In genomic region chr12:53207042-53207441, GRCh38 we compare ENCODE assay signal across 9 cellular contexts. TPM values are rescaled to one million over a fixed set of nuclear protein-coding genes. Genes with fewer than 3 reads are reported as not detected.
DNase-seq lines count a peak whose midpoint lies in the region; ATAC-seq, FAIRE-seq and TF ChIP-seq lines count a peak whose summit lies in the region.
"Had no signal": no experiment of that assay in that cellular context is flagged by ENCODE, and none has a peak within 500 bp of the region (broad histone marks: within the 10 kb centered on the region; RNA-seq: fewer than 3 reads in every experiment).

TSS of gene ITGB7 (minus strand) at chr12:53207251. CDS start at chr12:53200443, 6,808 bp downstream.

- H3K36me3 ChIP-seq in kidney (ENCODE audit: control insufficient read depth in 1 of 2, insufficient read depth in 2 of 2, low read length in 2 of 2) = peaks cover 0 to 5% of the 10 kb centered on the region in 2 donors

- H3K4me3 ChIP-seq in kidney (ENCODE audit: low read length in 2 of 2) = no peak within 1 kb of the TSS

- H3K9ac ChIP-seq in kidney (ENCODE audit: low read length in 2 of 2) = no peak within 1 kb of the TSS

- H3K4me1 ChIP-seq in kidney (ENCODE audit: control insufficient read depth in 1 of 2, insufficient read depth in 1 of 2, low read depth in 1 of 2, low read length in 2 of 2) = peaks cover 0 to 9% of the 10 kb centered on the region in 2 donors

- intact Hi-C loops in kidney (cut with DNase I) = no loop called here

- ATAC-seq in HG03280 (IDR thresholded peaks at IDR 0.05; ENCODE audit: unreplicated experiment) (peak; percentile 42), HG02840 (IDR thresholded peaks at IDR 0.05; ENCODE audit: low FRiP score, unreplicated experiment) (no peak)

- TF ChIP-seq CTCF in kidney (IDR thresholded peaks at IDR 0.05; ENCODE audit: borderline replicate concordance, extremely low read depth, insufficient read depth) = no peak

- no peaks in the 10 kb centered on the region for H3K9me3 ChIP-seq in kidney (ENCODE audit: control insufficient read depth in 1 of 2, low read length in 2 of 2)

- H3K27ac ChIP-seq in kidney (ENCODE audit: low read depth in 2 of 2, low read length in 2 of 2) = no peak within 1 kb of the TSS
- H3K27ac ChIP-seq: VCaP had no signal

- no peak for FAIRE-seq in kidney (lab: Jason Lieb, UNC)

- DNase-seq in GM19240 (ENCODE audit: insufficient read length, low spot score) (peak; percentile 60), kidney (no peak), ureter (ENCODE audit: low spot score) (peak; percentile 76), AML-193 (lab: John Stamatoyannopoulos, UW) (no peak), SKM-1 treated with dmso at 0.1 percent for 144 hours (lab: John Stamatoyannopoulos, UW; ENCODE audit: unreplicated experiment) (no peak)
- DNase-seq in activated CD4-positive, alpha-beta T cell treated with anti-CD3 and anti-CD28 coated beads for 48 hours = peak; percentile 67

RNA-seq across cellular contexts. Expression of gene ITGB7, which starts in this region (rescaled TPM):
- total RNA-seq in kidney (14.5 TPM), ureter (15.8 TPM)
- 11.0 TPM for polyA plus RNA-seq in kidney (ENCODE audit: insufficient read depth, low read depth, low replicate concordance)

Comparison
In these comparisons a context has a peak if more than half of its experiments do, and no peak if none do; other contexts are left out.
1. DNase-seq: peak in GM19240 (single experiment), activated CD4-positive, alpha-beta T cell treated with anti-CD3 and anti-CD28 coated beads for 48 hours (single experiment) and ureter (single experiment); none in kidney (single experiment), AML-193 (0 of 2) and SKM-1 treated with dmso at 0.1 percent for 144 hours (single experiment).